Comparison of ENCODE assay signal across 21 cellular contexts in the genomic region with DNA sequence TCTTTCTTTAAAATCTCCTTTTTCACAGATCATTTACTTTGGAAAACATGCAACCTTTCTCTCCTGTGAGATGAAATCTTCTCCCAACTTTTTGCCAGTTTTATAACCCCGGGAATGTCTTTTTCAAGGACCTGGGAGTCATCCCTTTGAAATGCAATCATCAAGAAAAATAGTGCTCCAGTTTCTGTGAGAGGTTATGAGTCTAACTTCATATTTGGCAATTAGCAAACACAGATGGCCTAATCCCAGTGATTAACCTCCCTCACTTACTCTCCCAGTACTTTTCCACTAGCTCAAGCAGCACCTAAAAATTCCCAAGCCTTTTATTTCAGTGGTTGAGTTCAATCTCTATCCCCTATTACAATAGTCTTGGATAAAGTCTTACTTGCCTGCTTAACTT.
DNase-seq lines count a peak whose midpoint lies in the region; ATAC-seq, FAIRE-seq and TF ChIP-seq lines count a peak whose summit lies in the region.
"Had no signal": no experiment of that assay in that cellular context is flagged by ENCODE, and none has a peak within 500 bp of the region (broad histone marks: within the 10 kb centered on the region; RNA-seq: fewer than 3 reads in every experiment).

No MANE protein-coding gene starts in this region.

- no peak overlapping the region for H3K27ac ChIP-seq in PC-9

- no peaks in the 10 kb centered on the region for H3F3A ChIP-seq in PC-9 (ENCODE audit: insufficient read depth, low read depth)

- in situ Hi-C loops in ACHN (cut with HindIII; ENCODE audit: low pct_ligation_motif_present, low pct_unique_long_range_greater_than_20kb, low sequenced_read_pairs), result no loop called here

- no peak for TF ChIP-seq CTCF in PC-9 (conservative IDR thresholded peaks at IDR 0.05)
- TF ChIP-seq CTCF in fibroblast of mammary gland (conservative IDR thresholded peaks at IDR 0.05; ENCODE audit: control insufficient read depth, insufficient read depth, low read depth, low read length), result no peak
- no peak for TF ChIP-seq CTCF in GM10248 (IDR thresholded peaks at IDR 0.05; ENCODE audit: control extremely low read depth, extremely low read depth, low read depth, missing control alignments)

- H3K27me3 ChIP-seq in PC-9 (ENCODE audit: insufficient read depth, low read depth), result no peaks in the 10 kb centered on the region

- POLR2A ChIA-PET in PC-9 (lab: Charles Lee; ENCODE audit: unreplicated experiment), result no interaction called here
- POLR2A ChIA-PET in GM10248 (lab: Yijun Ruan, JAX), result no interaction called here

- FAIRE-seq in H54 (lab: Jason Lieb, UNC), result peak; percentile 84
- FAIRE-seq: HepG2 had no signal

- no peaks in the 10 kb centered on the region for H3K9me2 ChIP-seq in PC-9 (ENCODE audit: insufficient read depth)
- H3K9me2 ChIP-seq: SK-N-SH had no signal

- H2AFZ ChIP-seq in PC-9, result peak overlapping the region; percentile 69; the same call in 1 of the 2 replicates

- no peaks in the 10 kb centered on the region for H3K9me3 ChIP-seq in PC-9 (ENCODE audit: insufficient read depth, low read depth)
- H3K9me3 ChIP-seq: MG63, SK-N-SH had no signal

- H3K4me3 ChIP-seq in PC-9, result no peak overlapping the region
- H3K4me3 ChIP-seq in fibroblast of mammary gland (ENCODE audit: control insufficient read depth, low read depth, low read length), result no peak overlapping the region
- H3K4me3 ChIP-seq: MG63 had no signal

- H3K36me3 ChIP-seq in PC-9 (ENCODE audit: low read depth), result no peaks in the 10 kb centered on the region
- H3K36me3 ChIP-seq: MG63 had no signal

- no peaks in the 10 kb centered on the region for H4K20me1 ChIP-seq in PC-9 (ENCODE audit: insufficient read depth)

- 0 out of 2 replicates have a peak, but pooled peaks cover 8% of the 10 kb centered on the region for H3K4me1 ChIP-seq in PC-9 (replicated peaks; ENCODE audit: insufficient read depth)

- H3K79me2 ChIP-seq in PC-9 (ENCODE audit: low read depth), result no peaks in the 10 kb centered on the region

- CTCF ChIA-PET in PC-9 (lab: Charles Lee), result no interaction called here
- CTCF ChIA-PET in GM10248 (lab: Yijun Ruan, JAX), result interaction anchor here (1.4 kb wide), 1 partner anchor 15 kb away, joined by 4 read pairs; no protein-coding TSS in a partner anchor

- H3K4me2 ChIP-seq in PC-9, result no peak overlapping the region
- H3K4me2 ChIP-seq: SK-N-SH had no signal

- BruUV-seq in PC-9 (replicated peaks; lab: Mats Ljungman, UMichigan), result no TSS peak

- TF ChIP-seq POLR2A in H54 (IDR thresholded peaks at IDR 0.05; ENCODE audit: low read depth, low read length), result no peak

- ATAC-seq in HG02678 (IDR thresholded peaks at IDR 0.05; ENCODE audit: unreplicated experiment), result no peak
- ATAC-seq: HepG2, T-cell had no signal

- intact Hi-C loops in PC-9 (cut with micrococcal nuclease; ENCODE audit: unreplicated experiment), result no loop called here

- DNase-seq in H54 (ENCODE audit: insufficient read length, low spot score), result no peak
- DNase-seq in M059J (ENCODE audit: low read depth), result peak; percentile 67
- no peak for DNase-seq in PC-9
- peak; percentile 21 for DNase-seq in fibroblast of mammary gland (ENCODE audit: low read depth)
- DNase-seq in ACHN, result no peak
- no peak for DNase-seq in kidney glomerular epithelial cell (lab: John Stamatoyannopoulos, UW)
- no peak for DNase-seq in GM10248 (ENCODE audit: extremely low spot score)
- DNase-seq: COR-L47; GDM1; GOT3; MG63; NCI-H1092; NCI-H1436 treated with DMSO at 0.1 percent for 48 hours; NCI-H2029 treated with DMSO at 0.1 percent for 48 hours; NK-92 treated with Interleukin-12 subunit alpha and Interleukin-12 subunit beta, amount 100 ng/mL, for 24 hours; SHP77 treated with DMSO at 0.1 percent for 48 hours; SK-N-SH; T-cell; T-helper 9 cell had no signal

Comparison
In these comparisons a context has a peak if more than half of its experiments do, and no peak if none do; other contexts are left out.
1. DNase-seq: peak in M059J (single experiment) and fibroblast of mammary gland (single experiment); none in H54 (single experiment), PC-9 (0 of 2), ACHN (single experiment), kidney glomerular epithelial cell (single experiment) and GM10248 (single experiment).